Comparison of ENCODE assay signal across 1 cellular context in the genomic region with DNA sequence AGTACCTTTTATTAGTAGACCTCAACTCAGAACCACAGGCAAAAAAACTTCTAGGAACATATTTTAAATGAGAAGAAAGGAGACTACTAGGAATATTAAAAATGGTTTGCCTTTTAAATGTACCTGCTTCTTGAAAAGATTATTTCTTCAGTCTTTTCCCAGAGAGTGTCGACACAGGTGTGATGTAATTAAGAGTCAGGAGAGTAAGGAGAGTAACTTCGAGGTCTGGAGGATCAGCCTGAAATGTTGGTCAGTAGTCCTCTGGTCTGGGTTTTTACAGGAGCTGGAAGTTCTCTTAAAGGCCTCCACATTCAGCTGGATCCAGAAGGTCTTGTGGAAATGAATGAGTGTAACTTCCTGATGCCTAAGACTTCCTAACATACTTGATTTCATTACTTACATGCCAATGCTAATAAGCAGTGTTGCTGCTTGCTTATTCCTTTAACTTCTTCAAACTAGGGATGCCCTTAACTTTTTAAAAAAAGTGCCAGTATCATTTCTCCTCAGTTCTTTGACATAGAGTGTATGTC.
TF ChIP-seq lines count a peak whose summit lies in the region.

A gene (minus strand): TSS at position 345 of the 530 bp plus-strand sequence. CDS start 6,478 bp downstream, outside the sequence.

TF ChIP-seq in SK-N-SH treated with all-trans-retinoic acid at 6 μM for 48 hours, 23 proteins besides CTCF, POLR2A, EP300 and RAD21 (continued from another document):
- TF ChIP-seq SNAI2 (CRISPR knock-in tag; IDR thresholded peaks at IDR 0.05) (no peak), ZNF8 (CRISPR knock-in tag; IDR thresholded peaks at IDR 0.05) (no peak), OSR1 (CRISPR knock-in tag; IDR thresholded peaks at IDR 0.05) (no peak), RARB (CRISPR knock-in tag; IDR thresholded peaks at IDR 0.05) (no peak), ZNF70 (CRISPR knock-in tag; IDR thresholded peaks at IDR 0.05) (no peak), BACH2 (CRISPR knock-in tag; IDR thresholded peaks at IDR 0.05; ENCODE audit: borderline replicate concordance) (no peak), ARNTL (CRISPR knock-in tag; IDR thresholded peaks at IDR 0.05; ENCODE audit: borderline replicate concordance, low read depth) (no peak), CSDC2 (CRISPR knock-in tag; IDR thresholded peaks at IDR 0.05) (no peak), TCF4 (CRISPR knock-in tag; IDR thresholded peaks at IDR 0.05; ENCODE audit: borderline replicate concordance) (no peak), ISL1 (CRISPR knock-in tag; IDR thresholded peaks at IDR 0.05) (no peak), ZFP30 (CRISPR knock-in tag; IDR thresholded peaks at IDR 0.05) (no peak), PPARA (CRISPR knock-in tag; IDR thresholded peaks at IDR 0.05; ENCODE audit: borderline replicate concordance) (no peak), ESRRG (CRISPR knock-in tag; IDR thresholded peaks at IDR 0.05) (no peak), GLIS3 (CRISPR knock-in tag; IDR thresholded peaks at IDR 0.05) (no peak)
- TF ChIP-seq, protein P1, sequence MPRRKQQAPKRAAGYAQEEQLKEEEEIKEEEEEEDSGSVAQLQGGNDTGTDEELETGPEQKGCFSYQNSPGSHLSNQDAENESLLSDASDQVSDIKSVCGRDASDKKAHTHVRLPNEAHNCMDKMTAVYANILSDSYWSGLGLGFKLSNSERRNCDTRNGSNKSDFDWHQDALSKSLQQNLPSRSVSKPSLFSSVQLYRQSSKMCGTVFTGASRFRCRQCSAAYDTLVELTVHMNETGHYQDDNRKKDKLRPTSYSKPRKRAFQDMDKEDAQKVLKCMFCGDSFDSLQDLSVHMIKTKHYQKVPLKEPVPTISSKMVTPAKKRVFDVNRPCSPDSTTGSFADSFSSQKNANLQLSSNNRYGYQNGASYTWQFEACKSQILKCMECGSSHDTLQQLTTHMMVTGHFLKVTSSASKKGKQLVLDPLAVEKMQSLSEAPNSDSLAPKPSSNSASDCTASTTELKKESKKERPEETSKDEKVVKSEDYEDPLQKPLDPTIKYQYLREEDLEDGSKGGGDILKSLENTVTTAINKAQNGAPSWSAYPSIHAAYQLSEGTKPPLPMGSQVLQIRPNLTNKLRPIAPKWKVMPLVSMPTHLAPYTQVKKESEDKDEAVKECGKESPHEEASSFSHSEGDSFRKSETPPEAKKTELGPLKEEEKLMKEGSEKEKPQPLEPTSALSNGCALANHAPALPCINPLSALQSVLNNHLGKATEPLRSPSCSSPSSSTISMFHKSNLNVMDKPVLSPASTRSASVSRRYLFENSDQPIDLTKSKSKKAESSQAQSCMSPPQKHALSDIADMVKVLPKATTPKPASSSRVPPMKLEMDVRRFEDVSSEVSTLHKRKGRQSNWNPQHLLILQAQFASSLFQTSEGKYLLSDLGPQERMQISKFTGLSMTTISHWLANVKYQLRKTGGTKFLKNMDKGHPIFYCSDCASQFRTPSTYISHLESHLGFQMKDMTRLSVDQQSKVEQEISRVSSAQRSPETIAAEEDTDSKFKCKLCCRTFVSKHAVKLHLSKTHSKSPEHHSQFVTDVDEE (CRISPR knock-in tag; IDR thresholded peaks at IDR 0.05), result no peak
- TF ChIP-seq, protein P2, sequence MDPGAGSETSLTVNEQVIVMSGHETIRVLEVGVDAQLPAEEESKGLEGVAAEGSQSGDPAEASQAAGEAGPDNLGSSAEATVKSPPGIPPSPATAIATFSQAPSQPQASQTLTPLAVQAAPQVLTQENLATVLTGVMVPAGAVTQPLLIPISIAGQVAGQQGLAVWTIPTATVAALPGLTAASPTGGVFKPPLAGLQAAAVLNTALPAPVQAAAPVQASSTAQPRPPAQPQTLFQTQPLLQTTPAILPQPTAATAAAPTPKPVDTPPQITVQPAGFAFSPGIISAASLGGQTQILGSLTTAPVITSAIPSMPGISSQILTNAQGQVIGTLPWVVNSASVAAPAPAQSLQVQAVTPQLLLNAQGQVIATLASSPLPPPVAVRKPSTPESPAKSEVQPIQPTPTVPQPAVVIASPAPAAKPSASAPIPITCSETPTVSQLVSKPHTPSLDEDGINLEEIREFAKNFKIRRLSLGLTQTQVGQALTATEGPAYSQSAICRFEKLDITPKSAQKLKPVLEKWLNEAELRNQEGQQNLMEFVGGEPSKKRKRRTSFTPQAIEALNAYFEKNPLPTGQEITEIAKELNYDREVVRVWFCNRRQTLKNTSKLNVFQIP (CRISPR knock-in tag; IDR thresholded peaks at IDR 0.05; ENCODE audit: borderline replicate concordance, low read depth), result no peak
